8 cellular contexts compared by ENCODE assay signal in the genomic region with DNA sequence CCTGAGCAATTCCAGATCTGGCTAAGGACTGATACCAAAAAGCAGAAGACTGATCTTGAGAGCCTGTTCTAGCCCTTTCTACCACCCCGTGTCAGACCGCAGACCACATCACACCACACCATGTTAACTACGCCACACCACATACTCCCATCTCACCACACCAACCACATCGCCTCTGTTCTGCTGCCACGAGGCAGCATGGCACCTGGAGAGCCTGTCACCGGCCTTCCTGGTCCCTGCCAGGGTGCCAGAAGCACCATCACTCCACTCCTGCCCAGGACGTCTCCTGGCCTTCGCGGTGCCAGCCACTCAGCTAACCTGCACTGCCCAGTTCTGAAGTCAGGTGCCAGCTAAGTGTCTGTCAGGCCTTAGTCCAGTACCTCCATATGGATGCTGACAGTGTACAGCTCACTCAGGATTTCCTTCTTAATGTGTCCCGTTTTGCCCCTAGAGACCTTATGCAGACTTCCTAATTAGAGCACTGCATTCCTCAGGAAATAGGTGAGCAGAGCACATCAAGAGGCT. TPM values are rescaled to one million over a fixed set of nuclear protein-coding genes. Genes with fewer than 3 reads are reported as not detected.
DNase-seq lines count a peak whose midpoint lies in the region; ATAC-seq and TF ChIP-seq lines count a peak whose summit lies in the region.

No MANE protein-coding gene starts in this region.

- no peaks in the 10 kb centered on the region for H3K9me3 ChIP-seq in ascending aorta

- peak; percentile 69 for ATAC-seq in GM21529 (IDR thresholded peaks at IDR 0.05; ENCODE audit: unreplicated experiment)

- no peaks in the 10 kb centered on the region for H3K9me3 Mint-ChIP-seq in endothelial cell (ENCODE audit: unreplicated experiment)

- no peaks in the 10 kb centered on the region for H3K27me3 ChIP-seq in ascending aorta

- H3K27ac ChIP-seq in ascending aorta (peak overlapping the region in 1 of 2 donors; percentile 14), coronary artery (peak overlapping the region in 1 of 2 donors; percentile 56)

- H3K4me1 Mint-ChIP-seq in endothelial cell (ENCODE audit: unreplicated experiment): peaks cover 22% of the 10 kb centered on the region

- DNase-seq in activated CD4-positive, alpha-beta T cell treated with anti-CD3 and anti-CD28 coated beads for 48 hours: peak; percentile 81
- DNase-seq in endothelial cell (ENCODE audit: low spot score) (no peak), ascending aorta (ENCODE audit: low spot score in 2 of 2) (no peak), coronary artery (ENCODE audit: low spot score) (no peak), UCSD-AML1 (lab: John Stamatoyannopoulos, UW; ENCODE audit: unreplicated experiment) (no peak), nucleus accumbens (lab: John Stamatoyannopoulos, UW) (no peak)
- peak; percentile 31 to 60 (median 48) for DNase-seq in stimulated activated CD4-positive, alpha-beta T cell treated with anti-CD3 and anti-CD28 coated beads, TNF-alpha, amount 100 ng/mL, for 48 hours (ENCODE audit: low read depth in 3 of 3)

- peak overlapping the region; percentile 84 for H3K27ac Mint-ChIP-seq in endothelial cell (ENCODE audit: unreplicated experiment)

- TF ChIP-seq CTCF in endothelial cell (IDR thresholded peaks at IDR 0.05; ENCODE audit: unreplicated experiment): no peak
- no peak for TF ChIP-seq CTCF in ascending aorta (IDR thresholded peaks at IDR 0.05)
- TF ChIP-seq CTCF in coronary artery (IDR thresholded peaks at IDR 0.05): no peak

- H3K4me3 Mint-ChIP-seq in endothelial cell (ENCODE audit: unreplicated experiment): peak overlapping the region; percentile 24

- H3K4me3 ChIP-seq in ascending aorta: no peak overlapping the region
- no peak overlapping the region for H3K4me3 ChIP-seq in coronary artery

- peaks cover 12 to 29% of the 10 kb centered on the region in 2 donors for H3K36me3 ChIP-seq in ascending aorta

- peaks cover 41% of the 10 kb centered on the region for H3K36me3 Mint-ChIP-seq in endothelial cell (ENCODE audit: low read depth, unreplicated experiment)

- intact Hi-C loops in ascending aorta (cut with DNase I): no loop called here

- no peaks in the 10 kb centered on the region for H3K4me1 ChIP-seq in ascending aorta

- H3K27me3 Mint-ChIP-seq in endothelial cell (ENCODE audit: unreplicated experiment): peaks cover 4% of the 10 kb centered on the region

RNA-seq across cellular contexts. Expression of gene BCAR1, which starts 37.2 kb away (rescaled TPM):
- total RNA-seq in endothelial cell (ENCODE audit: unreplicated experiment): 182 TPM
- 243 TPM for total RNA-seq in ascending aorta

Comparison
In these comparisons a context has a peak if more than half of its experiments do, and no peak if none do; other contexts are left out.
1. DNase-seq: peak in activated CD4-positive, alpha-beta T cell treated with anti-CD3 and anti-CD28 coated beads for 48 hours (single experiment) and stimulated activated CD4-positive, alpha-beta T cell treated with anti-CD3 and anti-CD28 coated beads, TNF-alpha, amount 100 ng/mL, for 48 hours (3 of 3); none in endothelial cell (single experiment), ascending aorta (0 of 2), coronary artery (single experiment), UCSD-AML1 (single experiment) and nucleus accumbens (0 of 56).